ENCODE assay signal across 8 cellular contexts in genomic region chr1:235327559-235328270, GRCh38.
DNase-seq lines count a peak whose midpoint lies in the region; ATAC-seq and TF ChIP-seq lines count a peak whose summit lies in the region.

Gene ARID4B, minus strand, starts transcription at chr1:235328179. Its CDS starts 1,260 bp downstream, at chr1:235326919.

- H3K4me3 ChIP-seq in astrocyte of the cerebellum (ENCODE audit: low read depth, low read length) (peak within 1 kb of the TSS; percentile 91), iPS-18c (ENCODE audit: insufficient read depth, low read depth, low read length) (peak within 1 kb of the TSS; percentile 97), skin epidermis (peak within 1 kb of the TSS; percentile 82 to 99 (median 94))

- ATAC-seq in activated CD4-positive, CD25-positive, alpha-beta regulatory T cell treated with anti-CD3 and anti-CD28 coated beads, Interleukin-2, amount 50 U/mL, for 24 hours = no peak
- peak; percentile 18 for ATAC-seq in HG02798 (IDR thresholded peaks at IDR 0.05; ENCODE audit: poor library complexity, unreplicated experiment)

- in situ Hi-C loops in astrocyte of the cerebellum (cut with HindIII; ENCODE audit: low sequenced_read_pairs) = no loop called here

- DNase-seq in activated CD4-positive, CD25-positive, alpha-beta regulatory T cell (lab: John Stamatoyannopoulos, UW) = peak in 3 of 4 experiments; percentile 37 to 78 (median 42)
- peak; percentile 89 for DNase-seq in NK-92 treated with Interleukin-12 subunit alpha and Interleukin-12 subunit beta, amount 100 ng/mL, for 24 hours (lab: John Stamatoyannopoulos, UW)
- no peak for DNase-seq in astrocyte of the cerebellum (ENCODE audit: low read depth)
- DNase-seq in SW480 (ENCODE audit: low spot score) = no peak

- no peak for TF ChIP-seq CTCF in astrocyte of the cerebellum (IDR thresholded peaks at IDR 0.05; ENCODE audit: low read depth, low read length, missing control alignments)

- peak within 1 kb of the TSS; percentile 79 to 99 (median 97) for H3K27ac ChIP-seq in skin epidermis

- no peaks in the 10 kb centered on the region for H3K9me3 ChIP-seq in iPS-18c (ENCODE audit: control insufficient read depth, insufficient read depth, low read length)

Comparison
In these comparisons a context has a peak if more than half of its experiments do, and no peak if none do; other contexts are left out.
1. DNase-seq: peak in activated CD4-positive, CD25-positive, alpha-beta regulatory T cell (3 of 4) and NK-92 treated with Interleukin-12 subunit alpha and Interleukin-12 subunit beta, amount 100 ng/mL, for 24 hours (single experiment); none in astrocyte of the cerebellum (single experiment) and SW480 (single experiment).
2. Peak in every context shown above with its lines, with median percentiles within 50 percentile points of each other: H3K4me3 ChIP-seq.